In the genomic region with DNA sequence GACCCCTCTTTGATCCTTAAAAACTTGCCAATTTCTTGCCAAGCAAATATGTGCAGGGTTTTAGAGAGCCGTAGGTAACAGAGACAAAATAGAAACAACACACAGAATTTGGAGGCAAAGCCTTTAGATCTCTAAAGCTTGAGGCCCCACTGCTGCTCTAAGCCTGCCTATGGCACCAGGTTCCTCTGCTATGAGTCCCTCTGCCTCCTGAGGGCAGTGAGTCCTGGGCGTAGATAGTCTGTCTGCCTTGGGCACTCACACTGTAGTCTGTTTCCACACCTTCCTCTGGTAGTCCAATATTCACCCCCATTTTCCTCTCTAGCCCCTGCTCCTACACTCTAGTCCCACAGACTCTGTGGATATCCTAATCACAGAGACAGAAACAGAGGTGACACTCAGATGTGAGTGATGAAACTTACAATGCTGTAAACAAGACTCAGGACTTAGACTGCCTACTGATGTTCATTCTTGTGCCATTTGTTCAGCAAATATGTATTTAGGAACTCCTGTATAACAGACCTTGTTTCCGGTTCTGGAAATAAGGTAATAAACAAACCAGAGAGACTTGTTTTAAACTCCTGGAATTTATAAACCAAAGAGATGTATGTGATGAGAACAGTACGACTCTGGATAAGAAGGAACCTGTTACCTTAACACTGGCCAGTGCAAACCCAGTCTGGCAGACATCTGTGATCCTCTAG, we compare ENCODE assay signal across 21 cellular contexts.
DNase-seq lines count a peak whose midpoint lies in the region; ATAC-seq and TF ChIP-seq lines count a peak whose summit lies in the region.
"Had no signal": no experiment of that assay in that cellular context is flagged by ENCODE, and none has a peak within 500 bp of the region (broad histone marks: within the 10 kb centered on the region; RNA-seq: fewer than 3 reads in every experiment).

No MANE protein-coding gene starts in this region.

- H3K4me3 ChIP-seq in HCT116 (replicated peaks in 1 of 2; ENCODE audit: low read depth in 1 of 2, low read length in 2 of 2) = no peak overlapping the region
- no peak overlapping the region for H3K4me3 ChIP-seq in PC-9
- H3K4me3 ChIP-seq in body of pancreas = no peak overlapping the region
- H3K4me3 ChIP-seq in esophagus squamous epithelium = no peak overlapping the region
- H3K4me3 ChIP-seq: BLaER1 treated with 17β-estradiol and CSF1 and Interleukin-3, amounts not matched to agents 10 nM and 100 nM; SJSA1 had no signal

- intact Hi-C loops in HCT116 (cut with micrococcal nuclease) (no loop called here), PC-9 (cut with micrococcal nuclease; ENCODE audit: unreplicated experiment) (no loop called here), body of pancreas (cut with DNase I) (no loop called here), esophagus squamous epithelium (cut with DNase I) (no loop called here)

- H3K27ac ChIP-seq in C4-2B (no peak overlapping the region), HCT116 (ENCODE audit: low read depth, low read length) (no peak overlapping the region), PC-9 (no peak overlapping the region), body of pancreas (peak overlapping the region in 2 of 4 donors; percentile 33 to 41), esophagus squamous epithelium (no peak overlapping the region)
- H3K27ac ChIP-seq: SJSA1 had no signal

- ATAC-seq in HCT116 (0 out of 2 replicates have a peak, but pooled peaks have one; percentile 52), body of pancreas (peak; percentile 50)

- POLR2A ChIA-PET in HCT116 (lab: Charles Lee) (no interaction called here), PC-9 (lab: Charles Lee; ENCODE audit: unreplicated experiment) (no interaction called here)

- no peak for TF ChIP-seq RAD21 in HCT116 (IDR thresholded peaks at IDR 0.05; ENCODE audit: low read depth)

- no peak overlapping the region for H3K9ac ChIP-seq in HCT116 (ENCODE audit: low read length)
- H3K9ac ChIP-seq: BLaER1 treated with 17β-estradiol and CSF1 and Interleukin-3, amounts not matched to agents 10 nM and 100 nM had no signal

- H3K36me3 ChIP-seq in HCT116 (ENCODE audit: control insufficient read depth in 1 of 2, insufficient read depth in 2 of 2, low read length in 2 of 2) = no peaks in the 10 kb centered on the region
- no peaks in the 10 kb centered on the region for H3K36me3 ChIP-seq in PC-9 (ENCODE audit: low read depth)
- H3K36me3 ChIP-seq in body of pancreas (replicated peaks in 1 of 2; ENCODE audit: insufficient read depth in 1 of 2, low read depth in 2 of 2) = no peaks in the 10 kb centered on the region
- no peaks in the 10 kb centered on the region for H3K36me3 ChIP-seq in esophagus squamous epithelium
- H3K36me3 ChIP-seq: BLaER1 treated with 17β-estradiol and CSF1 and Interleukin-3, amounts not matched to agents 10 nM and 100 nM; SJSA1 had no signal

- H3K27me3 ChIP-seq in HCT116 (ENCODE audit: insufficient read depth, low read length) (peaks cover 3% of the 10 kb centered on the region; the same call in 1 of the 2 replicates), PC-9 (ENCODE audit: insufficient read depth, low read depth) (no peaks in the 10 kb centered on the region), body of pancreas (no peaks in the 10 kb centered on the region), esophagus squamous epithelium (peaks cover 0 to 17% (median 0%) of the 10 kb centered on the region in 4 donors)
- H3K27me3 ChIP-seq: BLaER1 treated with 17β-estradiol and CSF1 and Interleukin-3, amounts not matched to agents 10 nM and 100 nM had no signal

- RAD21 ChIA-PET in HCT116 (lab: Charles Lee; ENCODE audit: low non-redundant PET in 1 of 2, low total read pairs in 2 of 2, uncharacterized antibody in 2 of 2, unreplicated experiment in 2 of 2) = no interaction called here

- 0 out of 2 replicates have a peak, but pooled peaks have one; percentile 7 for TF ChIP-seq CTCF in C4-2B (conservative IDR thresholded peaks at IDR 0.05)
- TF ChIP-seq CTCF in HCT116 (IDR thresholded peaks at IDR 0.05 in 2 of 3, conservative IDR thresholded peaks at IDR 0.05 in 1 of 3; ENCODE audit: borderline replicate concordance in 1 of 3, insufficient read depth in 1 of 3, low read depth in 2 of 3, low read length in 2 of 3) = no peak
- no peak for TF ChIP-seq CTCF in PC-9 (conservative IDR thresholded peaks at IDR 0.05)
- no peak for TF ChIP-seq CTCF in body of pancreas (IDR thresholded peaks at IDR 0.05)
- TF ChIP-seq CTCF in esophagus squamous epithelium (IDR thresholded peaks at IDR 0.05) = no peak

- H3K79me2 ChIP-seq in HCT116 (ENCODE audit: insufficient read depth, low read length) = no peaks in the 10 kb centered on the region
- H3K79me2 ChIP-seq in PC-9 (ENCODE audit: low read depth) = no peaks in the 10 kb centered on the region

- H3K9me3 ChIP-seq in HCT116 (ENCODE audit: control insufficient read depth in 1 of 2, insufficient read depth in 1 of 2, low read depth in 1 of 2, low read length in 2 of 2) = no peaks in the 10 kb centered on the region
- no peaks in the 10 kb centered on the region for H3K9me3 ChIP-seq in PC-9 (ENCODE audit: insufficient read depth, low read depth)
- H3K9me3 ChIP-seq in body of pancreas = no peaks in the 10 kb centered on the region
- H3K9me3 ChIP-seq in esophagus squamous epithelium = no peaks in the 10 kb centered on the region
- H3K9me3 ChIP-seq: BLaER1 treated with 17β-estradiol and CSF1 and Interleukin-3, amounts not matched to agents 10 nM and 100 nM; SJSA1 had no signal

- BruUV-seq in HCT116 (replicated peaks; lab: Mats Ljungman, UMichigan) (no TSS peak), PC-9 (replicated peaks; lab: Mats Ljungman, UMichigan) (no TSS peak)

- H4K20me1 ChIP-seq in HCT116 (ENCODE audit: insufficient read depth) (no peaks in the 10 kb centered on the region), PC-9 (ENCODE audit: insufficient read depth) (no peaks in the 10 kb centered on the region)
- H4K20me1 ChIP-seq: BLaER1 treated with 17β-estradiol and CSF1 and Interleukin-3, amounts not matched to agents 10 nM and 100 nM had no signal

- no peaks in the 10 kb centered on the region for H3K9me2 ChIP-seq in HCT116 (ENCODE audit: insufficient read depth)
- H3K9me2 ChIP-seq in PC-9 (ENCODE audit: insufficient read depth) = no peaks in the 10 kb centered on the region

- H3K4me1 ChIP-seq in HCT116 (ENCODE audit: control insufficient read depth in 1 of 2, insufficient read depth in 2 of 2, low read length in 2 of 2) = no peaks in the 10 kb centered on the region
- no peaks in the 10 kb centered on the region for H3K4me1 ChIP-seq in PC-9 (replicated peaks; ENCODE audit: insufficient read depth)
- H3K4me1 ChIP-seq in body of pancreas = peaks cover 46% of the 10 kb centered on the region
- H3K4me1 ChIP-seq in esophagus squamous epithelium = no peaks in the 10 kb centered on the region
- H3K4me1 ChIP-seq: SJSA1 had no signal

- H3F3A ChIP-seq in PC-9 (ENCODE audit: insufficient read depth, low read depth) = no peaks in the 10 kb centered on the region

- TF ChIP-seq POLR2A in HCT116 (IDR thresholded peaks at IDR 0.05; ENCODE audit: borderline replicate concordance, extremely low read depth, insufficient read depth, insufficient read length) = no peak
- no peak for TF ChIP-seq POLR2A in body of pancreas (IDR thresholded peaks at IDR 0.05)
- TF ChIP-seq POLR2A in esophagus squamous epithelium (IDR thresholded peaks at IDR 0.05) = no peak

- WGBS in body of pancreas, 2 donors = 40 to 46% methylated on average over 4 of the region's 4 CpGs
- 62 to 72% methylated on average over 4 of the region's 4 CpGs for WGBS in esophagus squamous epithelium, 2 donors

- CTCF ChIA-PET in HCT116 (lab: Charles Lee) = interaction anchor here (1.0 to 3.1 kb wide), 3 partner anchors 8 to 61 kb away, joined by 4 to 22 read pairs (median 8); no protein-coding TSS in a partner anchor
- CTCF ChIA-PET in PC-9 (lab: Charles Lee) = no interaction called here

- H2AFZ ChIP-seq in HCT116 (ENCODE audit: low read depth, low read length, poor library complexity, severe bottlenecking) (no peak overlapping the region), PC-9 (peak overlapping the region; percentile 14; the same call in 1 of the 2 replicates)

- H3K4me2 ChIP-seq in HCT116 (ENCODE audit: low read length) (no peak overlapping the region), PC-9 (no peak overlapping the region)

- DNase-seq in HCT116 (ENCODE audit: low read depth, low spot score) = no peak
- no peak for DNase-seq in PC-9
- DNase-seq in body of pancreas = no peak
- no peak for DNase-seq in effector CD4-positive, alpha-beta T cell
- no peak for DNase-seq in SHP77 (lab: John Stamatoyannopoulos, UW)
- no peak for DNase-seq in esophagus squamous epithelium (lab: John Stamatoyannopoulos, UW)
- DNase-seq in kidney tubule cell (ENCODE audit: low spot score) = no peak
- DNase-seq: AML-193; CD4-positive, alpha-beta memory T cell; COR-L47; DMS53; KG1; NCI-H1048; NCI-H1417; NCI-H1694; NCI-H2029 treated with DMSO at 0.1 percent for 48 hours; NCI-H2227 treated with DMSO at 0.1 percent for 48 hours; NCI-H526 treated with DMSO at 0.1 percent for 48 hours had no signal

TF ChIP-seq in HCT116, 20 proteins besides CTCF, POLR2A, EP300 and RAD21 (continues in another document):
- no peak for TF ChIP-seq ATF3 (IDR thresholded peaks at IDR 0.05)
- TF ChIP-seq POLR2AphosphoS5 (IDR thresholded peaks at IDR 0.05; ENCODE audit: low read depth, low read length) = no peak
- TF ChIP-seq CEBPB (IDR thresholded peaks at IDR 0.05; ENCODE audit: low read depth) = no peak
- TF ChIP-seq TCF7L2 (IDR thresholded peaks at IDR 0.05; ENCODE audit: borderline replicate concordance, extremely low read depth, insufficient read depth, insufficient read length) = no peak
- no peak for TF ChIP-seq YY1 (IDR thresholded peaks at IDR 0.05; ENCODE audit: extremely low read depth, insufficient replicate concordance, low read depth, low read length)
- TF ChIP-seq, protein P1, sequence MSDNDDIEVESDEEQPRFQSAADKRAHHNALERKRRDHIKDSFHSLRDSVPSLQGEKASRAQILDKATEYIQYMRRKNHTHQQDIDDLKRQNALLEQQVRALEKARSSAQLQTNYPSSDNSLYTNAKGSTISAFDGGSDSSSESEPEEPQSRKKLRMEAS (IDR thresholded peaks at IDR 0.05) = no peak
- no peak for TF ChIP-seq ZNF274 (IDR thresholded peaks at IDR 0.05; ENCODE audit: low read depth, low read length)
- TF ChIP-seq EGR1 (IDR thresholded peaks at IDR 0.05; ENCODE audit: low read depth) = no peak
- TF ChIP-seq EZH2phosphoT487 (IDR thresholded peaks at IDR 0.05; ENCODE audit: borderline replicate concordance) = no peak
- no peak for TF ChIP-seq EZH2 (IDR thresholded peaks at IDR 0.05)
- no peak for TF ChIP-seq SIN3A (IDR thresholded peaks at IDR 0.05; ENCODE audit: low read depth)
- TF ChIP-seq ELF1 (IDR thresholded peaks at IDR 0.05; ENCODE audit: borderline replicate concordance, low read depth) = no peak
- TF ChIP-seq SRF (IDR thresholded peaks at IDR 0.05; ENCODE audit: low read depth) = no peak
- no peak for TF ChIP-seq ZFX (IDR thresholded peaks at IDR 0.05)
